ENCODE assay signal across 7 cellular contexts in the genomic region with DNA sequence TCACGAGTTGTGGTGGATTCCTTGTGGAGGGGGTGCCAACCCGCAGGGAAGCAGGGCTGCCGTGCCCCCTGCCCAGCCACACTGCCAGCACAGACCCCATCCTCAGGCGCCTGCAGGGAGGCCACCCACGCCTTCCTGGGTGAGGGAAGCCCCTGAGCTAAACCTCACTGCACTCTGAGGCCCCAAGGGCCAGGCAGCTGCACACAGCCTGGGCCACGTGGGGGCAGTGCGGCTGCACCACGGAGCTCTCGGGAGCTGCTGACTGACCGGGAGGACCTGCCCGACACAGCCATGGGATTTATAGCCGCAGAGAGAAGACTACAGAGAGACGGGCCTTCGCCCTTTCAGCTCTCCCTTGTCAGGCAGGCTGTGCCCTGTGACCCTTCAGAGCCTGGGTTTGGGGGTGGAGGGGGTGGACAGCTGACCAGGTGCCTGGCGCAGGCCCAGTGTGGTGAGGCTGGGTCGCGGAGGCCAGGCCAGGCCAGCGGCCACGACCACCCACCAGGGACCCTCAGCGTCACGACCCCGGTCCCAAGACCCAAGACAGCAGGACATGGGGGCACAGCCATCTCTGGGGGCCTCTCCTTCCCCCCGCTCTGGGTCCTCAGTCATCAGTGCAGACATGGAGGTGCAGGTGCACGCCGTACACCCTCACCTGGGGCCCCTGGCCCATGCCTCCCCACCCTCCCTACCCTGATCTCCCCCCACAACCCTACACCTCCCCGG. TPM values are rescaled to one million over a fixed set of nuclear protein-coding genes. Genes with fewer than 3 reads are reported as not detected.
DNase-seq lines count a peak whose midpoint lies in the region; ATAC-seq, FAIRE-seq and TF ChIP-seq lines count a peak whose summit lies in the region.

No MANE protein-coding gene starts in this region.

- CTCF ChIA-PET in PC-3 (lab: Charles Lee), result interaction anchor here (0.7 to 2.0 kb wide), 2 partner anchors 114 to 130 kb away, joined by 6 to 19 read pairs; no protein-coding TSS in a partner anchor

- H3K9me3 ChIP-seq in PC-3 (ENCODE audit: low read length), result no peaks in the 10 kb centered on the region
- H3K9me3 ChIP-seq in astrocyte (ENCODE audit: insufficient read depth, low read depth, low read length), result no peaks in the 10 kb centered on the region

- no peak overlapping the region for H2AFZ ChIP-seq in PC-3 (ENCODE audit: low read length)
- H2AFZ ChIP-seq in astrocyte (ENCODE audit: low read depth, low read length), result no peak overlapping the region

- H3K4me1 ChIP-seq in PC-3 (ENCODE audit: insufficient read depth, low read length), result peaks cover 4% of the 10 kb centered on the region; the same call in 1 of the 2 replicates
- peaks cover 27% of the 10 kb centered on the region for H3K4me1 ChIP-seq in astrocyte (ENCODE audit: insufficient read depth, low read length)

- no peak overlapping the region for H3K4me3 Mint-ChIP-seq in astrocyte (ENCODE audit: unreplicated experiment)
- no peak overlapping the region for H3K4me3 Mint-ChIP-seq in stimulated activated effector memory CD8-positive, alpha-beta T cell treated with anti-CD3 and anti-CD28 coated beads, Interleukin-12 subunit alpha, Interleukin-12 subunit beta, amount 100 ng/mL, for 72 hours

- peaks cover 15% of the 10 kb centered on the region; the same call in 1 of the 2 replicates for H3K36me3 ChIP-seq in PC-3 (ENCODE audit: low read depth, low read length)
- no peaks in the 10 kb centered on the region for H3K36me3 ChIP-seq in astrocyte (ENCODE audit: insufficient read depth, low read length)
- no peaks in the 10 kb centered on the region for H3K36me3 ChIP-seq in kidney epithelial cell (ENCODE audit: control insufficient read depth, insufficient read depth, low read length)

- no peak overlapping the region for H3K27ac Mint-ChIP-seq in astrocyte (ENCODE audit: unreplicated experiment)
- no peak overlapping the region for H3K27ac Mint-ChIP-seq in stimulated activated effector memory CD8-positive, alpha-beta T cell treated with anti-CD3 and anti-CD28 coated beads, Interleukin-12 subunit alpha, Interleukin-12 subunit beta, amount 100 ng/mL, for 72 hours

- no peaks in the 10 kb centered on the region for H3K27me3 ChIP-seq in PC-3 (ENCODE audit: low read length)
- H3K27me3 ChIP-seq in astrocyte (ENCODE audit: insufficient read depth, low read length), result peaks cover 3% of the 10 kb centered on the region
- H3K27me3 ChIP-seq in kidney epithelial cell (ENCODE audit: control insufficient read depth, insufficient read depth, low read length), result peaks cover 32% of the 10 kb centered on the region

- H3K27ac ChIP-seq in PC-3 (ENCODE audit: low read length) (no peak overlapping the region), astrocyte (ENCODE audit: low read depth, low read length) (no peak overlapping the region)

- no peaks in the 10 kb centered on the region for H3K9me3 Mint-ChIP-seq in astrocyte (ENCODE audit: unreplicated experiment)
- H3K9me3 Mint-ChIP-seq in stimulated activated effector memory CD8-positive, alpha-beta T cell treated with anti-CD3 and anti-CD28 coated beads, Interleukin-12 subunit alpha, Interleukin-12 subunit beta, amount 100 ng/mL, for 72 hours, result no peaks in the 10 kb centered on the region

- FAIRE-seq in G401.6 (lab: Jason Lieb, UNC) (peak; percentile 89), astrocyte (lab: Jason Lieb, UNC) (no peak)

- intact Hi-C loops in PC-3 (cut with micrococcal nuclease), result loop anchor here (5.0 kb wide), 1 partner anchor 115 kb away; no protein-coding TSS in a partner anchor

- H3K9me2 ChIP-seq in PC-3 (replicated peaks; ENCODE audit: low read length), result no peaks in the 10 kb centered on the region

- H3K4me3 ChIP-seq in PC-3 (ENCODE audit: low read length) (no peak overlapping the region), astrocyte (ENCODE audit: insufficient read depth, low read depth, low read length) (no peak overlapping the region), kidney epithelial cell (ENCODE audit: low read depth, low read length) (no peak overlapping the region)

- no peak overlapping the region for H3K4me2 ChIP-seq in PC-3 (ENCODE audit: low read length)
- H3K4me2 ChIP-seq in astrocyte (ENCODE audit: low read length), result no peak overlapping the region

- BruUV-seq in PC-3 (replicated peaks; lab: Mats Ljungman, UMichigan), result no TSS peak

- no peaks in the 10 kb centered on the region for H3F3A ChIP-seq in PC-3 (ENCODE audit: low read length, unreplicated experiment)

- peaks cover 8% of the 10 kb centered on the region for H3K36me3 Mint-ChIP-seq in astrocyte (ENCODE audit: low read depth, unreplicated experiment)
- H3K36me3 Mint-ChIP-seq in stimulated activated effector memory CD8-positive, alpha-beta T cell treated with anti-CD3 and anti-CD28 coated beads, Interleukin-12 subunit alpha, Interleukin-12 subunit beta, amount 100 ng/mL, for 72 hours, result peaks cover 48% of the 10 kb centered on the region

- ATAC-seq in GM19468 (IDR thresholded peaks at IDR 0.05; ENCODE audit: extremely low read depth, unreplicated experiment) (peak; percentile 80), HG03457 (IDR thresholded peaks at IDR 0.05; ENCODE audit: unreplicated experiment) (peak; percentile 83), PC-3 (peak; percentile 57)
- peak; percentile 87 for ATAC-seq in stimulated activated effector memory CD8-positive, alpha-beta T cell treated with anti-CD3 and anti-CD28 coated beads, Interleukin-12 subunit alpha, Interleukin-12 subunit beta, amount 100 ng/mL, for 72 hours

- H3K4me1 Mint-ChIP-seq in astrocyte (ENCODE audit: low read depth, unreplicated experiment), result peaks cover 2% of the 10 kb centered on the region
- H3K4me1 Mint-ChIP-seq in stimulated activated effector memory CD8-positive, alpha-beta T cell treated with anti-CD3 and anti-CD28 coated beads, Interleukin-12 subunit alpha, Interleukin-12 subunit beta, amount 100 ng/mL, for 72 hours, result peaks cover 21% of the 10 kb centered on the region

- H4K20me1 ChIP-seq in PC-3 (ENCODE audit: low read length) (no peaks in the 10 kb centered on the region), astrocyte (ENCODE audit: insufficient read depth, low read length) (peaks cover 50% of the 10 kb centered on the region)

- H3K79me2 ChIP-seq in PC-3 (ENCODE audit: low read length) (peaks cover 14% of the 10 kb centered on the region), astrocyte (ENCODE audit: insufficient read depth, low read length) (peaks cover 7% of the 10 kb centered on the region)

- peak; percentile 83 for TF ChIP-seq CTCF in PC-3 (conservative IDR thresholded peaks at IDR 0.05; ENCODE audit: low read depth, low read length)
- TF ChIP-seq CTCF in astrocyte (IDR thresholded peaks at IDR 0.05; ENCODE audit: insufficient read depth, low read depth, low read length), result peak; percentile 62
- peak; percentile 81 for TF ChIP-seq CTCF in kidney epithelial cell (IDR thresholded peaks at IDR 0.05; ENCODE audit: insufficient read depth, low read length, poor library complexity, severe bottlenecking)

- H3K27me3 Mint-ChIP-seq in astrocyte (ENCODE audit: low read depth, unreplicated experiment), result peaks cover 4% of the 10 kb centered on the region

- H3K9ac ChIP-seq in PC-3 (ENCODE audit: low read length) (no peak overlapping the region), astrocyte (ENCODE audit: low read length) (no peak overlapping the region)

- POLR2A ChIA-PET in PC-3 (lab: Charles Lee; ENCODE audit: unreplicated experiment), result no interaction called here

- peak; percentile 73 for DNase-seq in PC-3
- peak; percentile 42 for DNase-seq in astrocyte (ENCODE audit: low read depth)
- no peak for DNase-seq in kidney epithelial cell (ENCODE audit: low read depth)
- peak; percentile 46 to 77 for DNase-seq in stimulated activated effector memory CD8-positive, alpha-beta T cell treated with anti-CD3 and anti-CD28 coated beads, Interleukin-12 subunit alpha, Interleukin-12 subunit beta, amount 100 ng/mL, for 72 hours (ENCODE audit: low spot score in 2 of 2)

RNA-seq across cellular contexts. Expression of a gene that starts 4.3 kb away (rescaled TPM):
- total RNA-seq in PC-3 (2014; rRNA removed) (1.6 and 1.9 TPM in 2 replicates), astrocyte (8.6 and 10.5 TPM in 2 replicates), kidney epithelial cell (2.6 and 4.9 TPM in 2 replicates)

RNA-seq across cellular contexts. Expression of a gene that starts 45.8 kb away (rescaled TPM):
- total RNA-seq in PC-3 (2014; rRNA removed) (158 and 200 TPM in 2 replicates), astrocyte (99.1 and 99.6 TPM in 2 replicates), kidney epithelial cell (92.2 and 122 TPM in 2 replicates)
